ENCODE assay signal across 14 cellular contexts in genomic region chr5:115583474-115583873, GRCh38. TPM values are rescaled to one million over a fixed set of nuclear protein-coding genes. Genes with fewer than 3 reads are reported as not detected.
DNase-seq lines count a peak whose midpoint lies in the region; ATAC-seq, FAIRE-seq and TF ChIP-seq lines count a peak whose summit lies in the region.
"Had no signal": no experiment of that assay in that cellular context is flagged by ENCODE, and none has a peak within 500 bp of the region (broad histone marks: within the 10 kb centered on the region; RNA-seq: fewer than 3 reads in every experiment).

No MANE protein-coding gene starts in this region.

- no peaks in the 10 kb centered on the region for H3K9me3 ChIP-seq in MG63
- H3K9me3 ChIP-seq in H1 (ENCODE audit: insufficient read depth in 2 of 2, low read depth in 1 of 2, low read length in 1 of 2): no peaks in the 10 kb centered on the region
- no peaks in the 10 kb centered on the region for H3K9me3 ChIP-seq in neuronal stem cell (replicated peaks in 1 of 2; ENCODE audit: control insufficient read depth in 2 of 2, insufficient read depth in 1 of 2, low read depth in 1 of 2, low read length in 2 of 2)

- DNase-seq in EH (ENCODE audit: low read depth) (peak; percentile 99), MG63 (peak; percentile 70), H1 (ENCODE audit: low read depth in 1 of 2, low spot score in 2 of 2) (no peak), neuronal stem cell (ENCODE audit: low spot score) (no peak), NCI-H1694 treated with DMSO at 0.1 percent for 48 hours (lab: John Stamatoyannopoulos, UW) (no peak), CD1c-positive myeloid dendritic cell (ENCODE audit: extremely low spot score) (no peak)
- DNase-seq: activated CD8-positive, alpha-beta T cell treated with anti-CD3 and anti-CD28 coated beads for 36 hours; CD4-positive, CD25-positive, alpha-beta regulatory T cell; nucleus accumbens; OCI-M1; stimulated activated CD4-positive, alpha-beta T cell treated with anti-CD3 and anti-CD28 coated beads, Interleukin-1b, Interleukin-23, amount 100 ng/mL, for 48 hours; stimulated activated naive CD4-positive, alpha-beta T cell treated with Interleukin-2 at 50 U/mL for 16 hours had no signal

- H2AFZ ChIP-seq in H1 (ENCODE audit: low read length) (0 out of 2 replicates have a peak overlapping the region, but pooled peaks have one; percentile 3), neuronal stem cell (ENCODE audit: low read length) (no peak overlapping the region)

- TF ChIP-seq CTCF in H1 (IDR thresholded peaks at IDR 0.05; ENCODE audit: control extremely low read depth in 1 of 3, insufficient read depth in 1 of 3, low read depth in 1 of 3, low read length in 3 of 3): no peak

- H3K36me3 ChIP-seq in MG63 (peaks cover 26% of the 10 kb centered on the region), H1 (ENCODE audit: control insufficient read depth in 2 of 4, insufficient read depth in 4 of 4, low read length in 3 of 4) (no peaks in the 10 kb centered on the region), neuronal stem cell (replicated peaks in 1 of 2; ENCODE audit: control insufficient read depth in 2 of 2, insufficient read depth in 2 of 2, low read length in 2 of 2) (no peaks in the 10 kb centered on the region)

- H2AK5ac ChIP-seq in H1 (ENCODE audit: low read depth, low read length) (0 out of 2 replicates have a peak overlapping the region, but pooled peaks have one; percentile 3), neuronal stem cell (ENCODE audit: low read depth, low read length) (no peak overlapping the region)

- no peaks in the 10 kb centered on the region for H3K79me1 ChIP-seq in H1 (ENCODE audit: low read depth, low read length)
- H3K79me1 ChIP-seq in neuronal stem cell (ENCODE audit: low read depth, low read length): no peaks in the 10 kb centered on the region

- CTCF ChIA-PET in H1 (lab: Charles Lee; ENCODE audit: partially characterized antibody): interaction anchor here (0.6 to 1.6 kb wide), 5 partner anchors 8 to 274 kb away, joined by 3 to 7 read pairs (median 4); no protein-coding TSS in a partner anchor

- H3K18ac ChIP-seq in H1 (ENCODE audit: extremely low read depth, low read length): no peak overlapping the region
- H3K18ac ChIP-seq in neuronal stem cell (ENCODE audit: low read length): no peak overlapping the region

- H3K23me2 ChIP-seq in H1 (ENCODE audit: low read depth, low read length): no peaks in the 10 kb centered on the region

- TF ChIP-seq POLR2A in H1 (IDR thresholded peaks at IDR 0.05; ENCODE audit: control extremely low read depth in 1 of 2, low read depth in 2 of 2, low read length in 2 of 2): no peak

- H4K8ac ChIP-seq in H1 (ENCODE audit: extremely low read depth, insufficient read depth, low read length) (no peak overlapping the region), neuronal stem cell (ENCODE audit: low read depth, low read length) (peak overlapping the region; percentile 84)

- H3K27me3 ChIP-seq in MG63 (no peaks in the 10 kb centered on the region), H1 (replicated peaks in 1 of 4; ENCODE audit: control insufficient read depth in 3 of 4, extremely low read depth in 1 of 4, insufficient read depth in 3 of 4, low read length in 3 of 4) (no peaks in the 10 kb centered on the region), neuronal stem cell (ENCODE audit: control insufficient read depth in 3 of 3, insufficient read depth in 3 of 3, low read depth in 1 of 3, low read length in 3 of 3) (no peaks in the 10 kb centered on the region)

- H3K27ac ChIP-seq in H1 (ENCODE audit: low read depth, low read length) (no peak overlapping the region), neuronal stem cell (replicated peaks; ENCODE audit: low read length) (no peak overlapping the region)

- H3K4me1 ChIP-seq in H1 (replicated peaks in 1 of 4; ENCODE audit: control insufficient read depth in 3 of 4, insufficient read depth in 4 of 4, low read length in 3 of 4) (no peaks in the 10 kb centered on the region; a peak in 1 of 7 replicates), neuronal stem cell (ENCODE audit: control insufficient read depth in 2 of 2, insufficient read depth in 1 of 2, low read depth in 1 of 2, low read length in 2 of 2) (peaks cover 0 to 3% of the 10 kb centered on the region in 2 donors)

- FAIRE-seq in H1 (lab: Jason Lieb, UNC): no peak

- no peak overlapping the region for H3K23ac ChIP-seq in H1 (ENCODE audit: insufficient read length)
- H3K23ac ChIP-seq in neuronal stem cell (ENCODE audit: low read depth, low read length, poor library complexity): no peak overlapping the region

- ATAC-seq in HG03095 (IDR thresholded peaks at IDR 0.05; ENCODE audit: unreplicated experiment) (no peak), HG02763 (IDR thresholded peaks at IDR 0.05; ENCODE audit: unreplicated experiment) (no peak)
- ATAC-seq: activated CD8-positive, alpha-beta T cell treated with anti-CD3 and anti-CD28 coated beads for 36 hours had no signal

- WGBS in H1 (ENCODE audit: extremely low coverage in 1 of 2, insufficient coverage in 1 of 2, insufficient read length in 1 of 2, insufficient replicate concordance in 2 of 2, low coverage in 1 of 2, low lambda C conversion rate in 2 of 2, missing lambda C conversion rate in 1 of 2), 2 experiments: 80% methylated on average over 3 of the region's 3 CpGs; no CpG with 5 or more reads in 1 of the 2 experiments
- WGBS in neuronal stem cell (ENCODE audit: extremely low coverage in 2 of 2, insufficient read length in 2 of 2, insufficient replicate concordance in 1 of 2), 2 donors: no CpG with 5 or more reads among the region's 3 CpGs

- H3K4ac ChIP-seq in H1 (replicated peaks; ENCODE audit: insufficient read length, low read depth, low read length) (no peak overlapping the region), neuronal stem cell (ENCODE audit: low read length) (no peak overlapping the region)

- no peaks in the 10 kb centered on the region for H4K20me1 ChIP-seq in H1 (replicated peaks in 1 of 2; ENCODE audit: control insufficient read depth in 1 of 2, insufficient read depth in 2 of 2, low read length in 2 of 2)

- H2BK12ac ChIP-seq in H1 (ENCODE audit: low read depth, low read length) (no peak overlapping the region), neuronal stem cell (ENCODE audit: low read length) (no peak overlapping the region)

- POLR2A ChIA-PET in H1 (lab: Charles Lee; ENCODE audit: partially characterized antibody): no interaction called here

- H3K14ac ChIP-seq in H1 (ENCODE audit: insufficient read length) (no peak overlapping the region), neuronal stem cell (ENCODE audit: low read length) (no peak overlapping the region)

- H3K4me3 ChIP-seq in MG63 (no peak overlapping the region), H1 (ENCODE audit: extremely low read depth in 1 of 4, insufficient read depth in 2 of 4, low read depth in 3 of 4, low read length in 4 of 4) (no peak overlapping the region), neuronal stem cell (ENCODE audit: low read length in 2 of 2) (no peak overlapping the region)

- TF ChIP-seq EP300 in H1 (IDR thresholded peaks at IDR 0.05; ENCODE audit: borderline replicate concordance in 1 of 2, low read depth in 2 of 2, low read length in 2 of 2): no peak

- H3K56ac ChIP-seq in H1 (replicated peaks; ENCODE audit: insufficient read length, low read depth, low read length): no peak overlapping the region

- no peak overlapping the region for H2BK120ac ChIP-seq in H1 (replicated peaks; ENCODE audit: low read depth, low read length)
- H2BK120ac ChIP-seq in neuronal stem cell (ENCODE audit: low read depth, low read length): no peak overlapping the region

- no peak for TF ChIP-seq RAD21 in H1 (IDR thresholded peaks at IDR 0.05 in 1 of 2, conservative IDR thresholded peaks at IDR 0.05 in 1 of 2; ENCODE audit: low read depth in 2 of 2, low read length in 2 of 2)

- H2BK5ac ChIP-seq in H1 (ENCODE audit: low read depth, low read length) (no peak overlapping the region), neuronal stem cell (ENCODE audit: low read length) (no peak overlapping the region)

- no peaks in the 10 kb centered on the region for H3K79me2 ChIP-seq in H1 (ENCODE audit: control insufficient read depth in 1 of 2, insufficient read depth in 2 of 2, low read length in 2 of 2)

- H2BK15ac ChIP-seq in H1 (ENCODE audit: low read length) (no peak overlapping the region), neuronal stem cell (ENCODE audit: low read length) (no peak overlapping the region)

- H4K5ac ChIP-seq in H1 (ENCODE audit: insufficient read length, low read depth, low read length): no peak overlapping the region

- H4K91ac ChIP-seq in H1 (replicated peaks; ENCODE audit: insufficient read length, low read length): no peak overlapping the region
- H4K91ac ChIP-seq in neuronal stem cell (ENCODE audit: low read depth, low read length, poor library complexity): no peak overlapping the region

- H2BK20ac ChIP-seq in H1 (ENCODE audit: low read length): no peak overlapping the region

- no peak overlapping the region for H3K9ac ChIP-seq in H1 (replicated peaks in 1 of 4; ENCODE audit: extremely low read depth in 1 of 4, low read depth in 3 of 4, low read length in 3 of 4)
- no peak overlapping the region for H3K9ac ChIP-seq in neuronal stem cell (ENCODE audit: low read depth, low read length, poor library complexity)

- H3K4me2 ChIP-seq in H1 (ENCODE audit: insufficient read depth in 1 of 2, low read depth in 2 of 2, low read length in 2 of 2) (no peak overlapping the region), neuronal stem cell (ENCODE audit: insufficient read depth, low read length, poor library complexity, severe bottlenecking) (no peak overlapping the region)

RNA-seq across cellular contexts. Expression of gene TICAM2, which starts 18.8 kb away (rescaled TPM):
- total RNA-seq in MG63 (2014; rRNA removed; shearing (Covaris generic); ENCODE audit: low replicate concordance): 1.2 and 6.3 TPM in 2 replicates
- 0.67 TPM in 1 of 2 replicates, not detected in the other for total RNA-seq in H1 (2021; fragmentation: NEBNext Ultra II Directional; extraction: Animal tissue kit (Norgen Biotek cat#: 25700))
- polyA plus RNA-seq in H1 (2011; rRNA removed): 0.02 TPM in 1 of 2 replicates, not detected in the other
- 0.03 TPM for polyA plus RNA-seq in H1 (2011; cell fraction: cytosol; rRNA removed)
- not detected for polyA plus RNA-seq in H1 (2011; cell fraction: nucleus; rRNA removed)
- polyA plus RNA-seq in H1 (2012, experiment 1 of 2): 0.48 TPM in 1 of 4 replicates, not detected in the others
- not detected for polyA plus RNA-seq in H1 (2012, experiment 2 of 2)
- not detected for polyA plus RNA-seq in H1 (2013, experiment 1 of 2)
- polyA plus RNA-seq in H1 (2013, experiment 2 of 2): 0.18 TPM
- not detected in 2 replicates for polyA minus RNA-seq in H1 (2011; rRNA and poly(A)+ RNA removed)
- polyA minus RNA-seq in H1 (2011; cell fraction: cytosol; rRNA and poly(A)+ RNA removed): not detected
- 0.50 TPM for polyA minus RNA-seq in H1 (2011; cell fraction: nucleus; rRNA and poly(A)+ RNA removed)
- 0.36 TPM for polyA plus RNA-seq in neuronal stem cell (2013, experiment 1 of 2)
- 0.39 TPM for polyA plus RNA-seq in neuronal stem cell (2013, experiment 2 of 2)

RNA-seq across cellular contexts. Expression of gene FEM1C, which starts 38.9 kb away (rescaled TPM):
- total RNA-seq in MG63 (2014; rRNA removed; shearing (Covaris generic); ENCODE audit: low replicate concordance): 12.4 and 23.6 TPM in 2 replicates
- total RNA-seq in H1 (2021; fragmentation: NEBNext Ultra II Directional; extraction: Animal tissue kit (Norgen Biotek cat#: 25700)): 16.6 and 17.7 TPM in 2 replicates
- 2.7 and 4.4 TPM in 2 replicates for polyA plus RNA-seq in H1 (2011; rRNA removed)
- 5.8 TPM for polyA plus RNA-seq in H1 (2011; cell fraction: cytosol; rRNA removed)
- polyA plus RNA-seq in H1 (2011; cell fraction: nucleus; rRNA removed): 1.8 TPM
- 4.0 to 8.3 TPM (median 5.0 TPM) in 4 replicates for polyA plus RNA-seq in H1 (2012, experiment 1 of 2)
- polyA plus RNA-seq in H1 (2012, experiment 2 of 2): 0.60 TPM
- 6.3 TPM for polyA plus RNA-seq in H1 (2013, experiment 1 of 2)
- polyA plus RNA-seq in H1 (2013, experiment 2 of 2): 6.1 TPM
- 16.7 and 20.9 TPM in 2 replicates for polyA minus RNA-seq in H1 (2011; rRNA and poly(A)+ RNA removed)
- polyA minus RNA-seq in H1 (2011; cell fraction: cytosol; rRNA and poly(A)+ RNA removed): 10.4 TPM
- 15.9 TPM for polyA minus RNA-seq in H1 (2011; cell fraction: nucleus; rRNA and poly(A)+ RNA removed)
- 9.1 TPM for polyA plus RNA-seq in neuronal stem cell (2013, experiment 1 of 2)
- polyA plus RNA-seq in neuronal stem cell (2013, experiment 2 of 2): 9.3 TPM

RNA-seq across cellular contexts. Expression of gene TMED7, which starts 42.4 kb away (rescaled TPM):
- total RNA-seq in MG63 (2014; rRNA removed; shearing (Covaris generic); ENCODE audit: low replicate concordance): 57.0 and 78.8 TPM in 2 replicates
- 72.8 and 75.2 TPM in 2 replicates for total RNA-seq in H1 (2021; fragmentation: NEBNext Ultra II Directional; extraction: Animal tissue kit (Norgen Biotek cat#: 25700))
- polyA plus RNA-seq in H1 (2011; rRNA removed): 43.8 and 83.0 TPM in 2 replicates
- 38.7 TPM for polyA plus RNA-seq in H1 (2011; cell fraction: cytosol; rRNA removed)
- polyA plus RNA-seq in H1 (2011; cell fraction: nucleus; rRNA removed): 64.8 TPM
- polyA plus RNA-seq in H1 (2012, experiment 1 of 2): 26.1 to 30.6 TPM (median 28.5 TPM) in 4 replicates
- polyA plus RNA-seq in H1 (2012, experiment 2 of 2): 3.8 TPM
- polyA plus RNA-seq in H1 (2013, experiment 1 of 2): 51.9 TPM
- 57.4 TPM for polyA plus RNA-seq in H1 (2013, experiment 2 of 2)
- polyA minus RNA-seq in H1 (2011; rRNA and poly(A)+ RNA removed): 26.3 and 33.2 TPM in 2 replicates
- 64.7 TPM for polyA minus RNA-seq in H1 (2011; cell fraction: cytosol; rRNA and poly(A)+ RNA removed)
- polyA minus RNA-seq in H1 (2011; cell fraction: nucleus; rRNA and poly(A)+ RNA removed): 41.7 TPM
- 37.0 TPM for polyA plus RNA-seq in neuronal stem cell (2013, experiment 1 of 2)
- 38.5 TPM for polyA plus RNA-seq in neuronal stem cell (2013, experiment 2 of 2)

Comparison
In these comparisons a context has a peak if more than half of its experiments do, and no peak if none do; other contexts are left out.
1. DNase-seq: peak in EH (single experiment) and MG63 (single experiment); none in H1 (0 of 2), neuronal stem cell (single experiment), NCI-H1694 treated with DMSO at 0.1 percent for 48 hours (single experiment) and CD1c-positive myeloid dendritic cell (single experiment).